In genomic region chr7:17706734-17707133, GRCh38 we compare ENCODE assay signal across 8 cellular contexts.
DNase-seq lines count a peak whose midpoint lies in the region; ATAC-seq, FAIRE-seq and TF ChIP-seq lines count a peak whose summit lies in the region.

No MANE protein-coding gene starts in this region.

- H3K36me3 ChIP-seq in cardiac muscle cell = no peaks in the 10 kb centered on the region

- H3K27me3 ChIP-seq in cardiac muscle cell = no peaks in the 10 kb centered on the region

- FAIRE-seq in D721Med (lab: Jason Lieb, UNC) = no peak

- no peaks in the 10 kb centered on the region for H3K9me3 ChIP-seq in cardiac muscle cell (ENCODE audit: low read depth)

- H3K4me1 ChIP-seq in cardiac muscle cell (ENCODE audit: low read depth) = no peaks in the 10 kb centered on the region

- TF ChIP-seq CTCF in D721Med (IDR thresholded peaks at IDR 0.05; ENCODE audit: insufficient read depth, missing control alignments) (peak; percentile 85), cardiac muscle cell (IDR thresholded peaks at IDR 0.05; ENCODE audit: low read depth, low read length) (peak; percentile 75)

- ATAC-seq in GM19043 (IDR thresholded peaks at IDR 0.05; ENCODE audit: low read depth, unreplicated experiment) (peak; percentile 84), HG03442 (IDR thresholded peaks at IDR 0.05; ENCODE audit: unreplicated experiment) (peak; percentile 92)

- no peak overlapping the region for H3K4me3 ChIP-seq in cardiac muscle cell

- DNase-seq in D721Med (ENCODE audit: insufficient read length, low spot score) (no peak), NCI-H748 treated with DMSO at 0.1 percent for 48 hours (lab: John Stamatoyannopoulos, UW) (peak; percentile 12), cardiac muscle cell (ENCODE audit: low read depth in 1 of 2, low spot score in 1 of 2) (peak; percentile 74 to 85), putamen (ENCODE audit: low spot score) (peak; percentile 47)
- DNase-seq in activated naive CD4-positive, alpha-beta T cell treated with anti-CD3 and anti-CD28 coated beads, Interleukin-2, amount 50 U/mL, for 16 hours = peak; percentile 15
- DNase-seq in effector CD8-positive, alpha-beta T cell (lab: John Stamatoyannopoulos, UW) = no peak

- H3K27ac ChIP-seq in cardiac muscle cell = no peak overlapping the region

Comparison
In these comparisons a context has a peak if more than half of its experiments do, and no peak if none do; other contexts are left out.
1. DNase-seq: peak in NCI-H748 treated with DMSO at 0.1 percent for 48 hours (single experiment), activated naive CD4-positive, alpha-beta T cell treated with anti-CD3 and anti-CD28 coated beads, Interleukin-2, amount 50 U/mL, for 16 hours (single experiment), cardiac muscle cell (2 of 2) and putamen (single experiment); none in D721Med (single experiment) and effector CD8-positive, alpha-beta T cell (single experiment).